Comparison of ENCODE assay signal across 2 cellular contexts in genomic region chr19:49847731-49848696, GRCh38.
TF ChIP-seq lines count a peak whose summit lies in the region.

No MANE protein-coding gene starts in this region.

TF ChIP-seq in A549, 52 proteins besides CTCF, POLR2A, EP300 and RAD21:
- TF ChIP-seq RARB (CRISPR knock-in tag; IDR thresholded peaks at IDR 0.05): no peak
- no peak for TF ChIP-seq CBX2 (IDR thresholded peaks at IDR 0.05; ENCODE audit: borderline replicate concordance, low read depth)
- TF ChIP-seq KDM5A (IDR thresholded peaks at IDR 0.05): no peak
- TF ChIP-seq FOSL2 (IDR thresholded peaks at IDR 0.05): no peak
- 0 out of 2 replicates have a peak, but pooled peaks have one; percentile 5 for TF ChIP-seq FOSL2 (CRISPR knock-in tag; IDR thresholded peaks at IDR 0.05)
- no peak for TF ChIP-seq CHD2 (IDR thresholded peaks at IDR 0.05; ENCODE audit: low read length, partially characterized antibody)
- TF ChIP-seq MAX (IDR thresholded peaks at IDR 0.05): 0 out of 2 replicates have a peak, but pooled peaks have one; percentile 13
- no peak for TF ChIP-seq NFE2L2 (conservative IDR thresholded peaks at IDR 0.05; ENCODE audit: low read length)
- TF ChIP-seq FOSB (CRISPR knock-in tag; IDR thresholded peaks at IDR 0.05): no peak
- no peak for TF ChIP-seq HMGXB4 (CRISPR knock-in tag; IDR thresholded peaks at IDR 0.05; ENCODE audit: borderline replicate concordance)
- no peak for TF ChIP-seq ZSCAN20 (CRISPR knock-in tag; IDR thresholded peaks at IDR 0.05)
- TF ChIP-seq TFCP2L1 (CRISPR knock-in tag; IDR thresholded peaks at IDR 0.05): no peak
- TF ChIP-seq JUNB (IDR thresholded peaks at IDR 0.05): no peak
- no peak for TF ChIP-seq BCL3 (IDR thresholded peaks at IDR 0.05)
- TF ChIP-seq ELK1 (IDR thresholded peaks at IDR 0.05; ENCODE audit: low read depth, low read length): no peak
- no peak for TF ChIP-seq RCOR1 (IDR thresholded peaks at IDR 0.05; ENCODE audit: low read depth, low read length)
- TF ChIP-seq PBX3 (IDR thresholded peaks at IDR 0.05): no peak
- peak; percentile 84 for TF ChIP-seq USF2 (IDR thresholded peaks at IDR 0.05)
- TF ChIP-seq ESRRA (IDR thresholded peaks at IDR 0.05; ENCODE audit: borderline replicate concordance, low read length): no peak
TF ChIP-seq in A549: peak in this region for 3.

TF ChIP-seq in HCT116, 20 proteins besides CTCF, POLR2A, EP300 and RAD21:
- peak; percentile 55; the same call in 1 of the 2 replicates for TF ChIP-seq CBX3 (IDR thresholded peaks at IDR 0.05; ENCODE audit: low read depth)
- TF ChIP-seq TCF7L2 (IDR thresholded peaks at IDR 0.05; ENCODE audit: borderline replicate concordance, extremely low read depth, insufficient read depth, insufficient read length): no peak
- TF ChIP-seq MAX (IDR thresholded peaks at IDR 0.05): peak; percentile 48
- TF ChIP-seq EZH2 (IDR thresholded peaks at IDR 0.05): no peak
- TF ChIP-seq JUND (IDR thresholded peaks at IDR 0.05): peak; percentile 30
- peak; percentile 60; the same call in 1 of the 2 replicates for TF ChIP-seq FOSL1 (IDR thresholded peaks at IDR 0.05; ENCODE audit: low read depth)
- peak; percentile 35; the same call in 1 of the 2 replicates for TF ChIP-seq SP1 (IDR thresholded peaks at IDR 0.05; ENCODE audit: low read depth)
